33 cellular contexts compared by ENCODE assay signal in genomic region chr7:148395292-148395691, GRCh38.
DNase-seq lines count a peak whose midpoint lies in the region; ATAC-seq, FAIRE-seq and TF ChIP-seq lines count a peak whose summit lies in the region.
"Had no signal": no experiment of that assay in that cellular context is flagged by ENCODE, and none has a peak within 500 bp of the region (broad histone marks: within the 10 kb centered on the region; RNA-seq: fewer than 3 reads in every experiment).

No MANE protein-coding gene starts in this region.

- no peak for TF ChIP-seq POLR2A in Peyer's patch (IDR thresholded peaks at IDR 0.05)

- DNase-seq in NCI-H82 (lab: John Stamatoyannopoulos, UW) (peak; percentile 9), NCI-H82 treated with DMSO at 0.1 percent for 48 hours (lab: John Stamatoyannopoulos, UW; ENCODE audit: unreplicated experiment) (no peak), choroid plexus epithelial cell (ENCODE audit: low read depth) (peak; percentile 12), memory B cell (ENCODE audit: low spot score in 2 of 2) (no peak), amniotic stem cell (lab: John Stamatoyannopoulos, UW) (no peak), D721Med (ENCODE audit: insufficient read length, low spot score) (no peak), NCI-H128 (lab: John Stamatoyannopoulos, UW; ENCODE audit: unreplicated experiment) (no peak), Peyer's patch (no peak)
- DNase-seq: activated CD4-positive, alpha-beta T cell treated with anti-CD3 and anti-CD28 coated beads, Interleukin-2, amount 10 ng/mL, durations not matched to agents 7 days and 5 days; activated CD8-positive, alpha-beta memory T cell treated with anti-CD3 and anti-CD28 coated beads, Interleukin-2, amount 10 ng/mL, durations not matched to agents 7 days and 5 days; activated naive CD4-positive, alpha-beta T cell; activated T-cell treated with anti-CD3 and anti-CD28 coated beads, Interleukin-2, amount 50 U/mL, for 72 hours; AML-193; CD8-positive, alpha-beta T cell; DMS 273 treated with DMSO at 0.1 percent for 48 hours; effector memory CD4-positive, alpha-beta T cell; erythroblast; foreskin fibroblast; left cardiac atrium; mammary epithelial cell; NCI-H1930; NCI-H446; NK-92 treated with Interleukin-12 subunit alpha and Interleukin-12 subunit beta, amount 100 ng/mL, for 24 hours; PC-9; Right ventricle myocardium superior; stimulated activated naive CD4-positive, alpha-beta T cell treated with Interleukin-2 at 50 U/mL for 16 hours; T-helper 9 cell; uterus had no signal

- peak overlapping the region; percentile 80 for H3K27ac Mint-ChIP-seq in memory B cell
- H3K27ac Mint-ChIP-seq: activated CD4-positive, alpha-beta T cell treated with anti-CD3 and anti-CD28 coated beads, Interleukin-2, amount 10 ng/mL, durations not matched to agents 7 days and 5 days; activated CD8-positive, alpha-beta memory T cell treated with anti-CD3 and anti-CD28 coated beads, Interleukin-2, amount 10 ng/mL, durations not matched to agents 7 days and 5 days; activated T-cell treated with anti-CD3 and anti-CD28 coated beads, Interleukin-2, amount 50 U/mL, for 72 hours; CD8-positive, alpha-beta T cell had no signal

- H3K27me3 ChIP-seq in Peyer's patch, result no peaks in the 10 kb centered on the region
- H3K27me3 ChIP-seq: uterus had no signal

- no peaks in the 10 kb centered on the region for H3K9me3 Mint-ChIP-seq in memory B cell
- H3K9me3 Mint-ChIP-seq: activated CD4-positive, alpha-beta T cell treated with anti-CD3 and anti-CD28 coated beads, Interleukin-2, amount 10 ng/mL, durations not matched to agents 7 days and 5 days; activated T-cell treated with anti-CD3 and anti-CD28 coated beads, Interleukin-2, amount 50 U/mL, for 72 hours; CD8-positive, alpha-beta T cell had no signal

- H3K27me3 Mint-ChIP-seq in memory B cell, result peaks cover 1% of the 10 kb centered on the region

- no peak overlapping the region for H3K27ac ChIP-seq in Peyer's patch
- H3K27ac ChIP-seq: breast epithelium, PC-9, thoracic aorta, uterus, VCaP had no signal

- H3K36me3 ChIP-seq in Peyer's patch, result no peaks in the 10 kb centered on the region
- H3K36me3 ChIP-seq: breast epithelium, thoracic aorta, uterus had no signal

- H3K4me1 ChIP-seq in Peyer's patch, result no peaks in the 10 kb centered on the region
- H3K4me1 ChIP-seq: breast epithelium, uterus had no signal

- TF ChIP-seq CTCF in choroid plexus epithelial cell (conservative IDR thresholded peaks at IDR 0.05; ENCODE audit: low read depth, low read length) (no peak), D721Med (IDR thresholded peaks at IDR 0.05; ENCODE audit: insufficient read depth, missing control alignments) (no peak), Peyer's patch (IDR thresholded peaks at IDR 0.05) (no peak)

- no peak for FAIRE-seq in D721Med (lab: Jason Lieb, UNC)
- FAIRE-seq: A204.1, H54 had no signal

- no peak for ATAC-seq in memory B cell (ENCODE audit: low read depth)
- ATAC-seq: activated CD8-positive, alpha-beta memory T cell treated with anti-CD3 and anti-CD28 coated beads, Interleukin-2, amount 10 ng/mL, durations not matched to agents 7 days and 5 days; activated T-cell treated with anti-CD3 and anti-CD28 coated beads, Interleukin-2, amount 50 U/mL, for 72 hours; CD8-positive, alpha-beta T cell; left cardiac atrium had no signal

- H3K4me1 Mint-ChIP-seq in memory B cell, result peaks cover 29% of the 10 kb centered on the region
- H3K4me1 Mint-ChIP-seq: activated CD4-positive, alpha-beta T cell treated with anti-CD3 and anti-CD28 coated beads, Interleukin-2, amount 10 ng/mL, durations not matched to agents 7 days and 5 days had no signal

- no peaks in the 10 kb centered on the region for H3K9me3 ChIP-seq in Peyer's patch
- H3K9me3 ChIP-seq: breast epithelium, thoracic aorta, uterus had no signal

- no peak overlapping the region for H3K4me3 ChIP-seq in choroid plexus epithelial cell (ENCODE audit: low read depth, low read length)
- no peak overlapping the region for H3K4me3 ChIP-seq in Peyer's patch
- H3K4me3 ChIP-seq: breast epithelium, PC-9, thoracic aorta, uterus had no signal

- H3K36me3 Mint-ChIP-seq in memory B cell, result peaks cover 18% of the 10 kb centered on the region
- H3K36me3 Mint-ChIP-seq: activated CD8-positive, alpha-beta memory T cell treated with anti-CD3 and anti-CD28 coated beads, Interleukin-2, amount 10 ng/mL, durations not matched to agents 7 days and 5 days; CD8-positive, alpha-beta T cell had no signal

- no peak overlapping the region for H3K4me3 Mint-ChIP-seq in memory B cell
- H3K4me3 Mint-ChIP-seq: activated CD4-positive, alpha-beta T cell treated with anti-CD3 and anti-CD28 coated beads, Interleukin-2, amount 10 ng/mL, durations not matched to agents 7 days and 5 days; activated CD8-positive, alpha-beta memory T cell treated with anti-CD3 and anti-CD28 coated beads, Interleukin-2, amount 10 ng/mL, durations not matched to agents 7 days and 5 days; activated T-cell treated with anti-CD3 and anti-CD28 coated beads, Interleukin-2, amount 50 U/mL, for 72 hours; CD8-positive, alpha-beta T cell had no signal

Comparison
In these comparisons a context has a peak if more than half of its experiments do, and no peak if none do; other contexts are left out.
1. DNase-seq: peak in NCI-H82 (single experiment) and choroid plexus epithelial cell (single experiment); none in NCI-H82 treated with DMSO at 0.1 percent for 48 hours (single experiment), memory B cell (0 of 2), amniotic stem cell (single experiment), D721Med (single experiment), NCI-H128 (single experiment) and Peyer's patch (0 of 3).